ENCODE assay signal across 1 cellular context in the genomic region with DNA sequence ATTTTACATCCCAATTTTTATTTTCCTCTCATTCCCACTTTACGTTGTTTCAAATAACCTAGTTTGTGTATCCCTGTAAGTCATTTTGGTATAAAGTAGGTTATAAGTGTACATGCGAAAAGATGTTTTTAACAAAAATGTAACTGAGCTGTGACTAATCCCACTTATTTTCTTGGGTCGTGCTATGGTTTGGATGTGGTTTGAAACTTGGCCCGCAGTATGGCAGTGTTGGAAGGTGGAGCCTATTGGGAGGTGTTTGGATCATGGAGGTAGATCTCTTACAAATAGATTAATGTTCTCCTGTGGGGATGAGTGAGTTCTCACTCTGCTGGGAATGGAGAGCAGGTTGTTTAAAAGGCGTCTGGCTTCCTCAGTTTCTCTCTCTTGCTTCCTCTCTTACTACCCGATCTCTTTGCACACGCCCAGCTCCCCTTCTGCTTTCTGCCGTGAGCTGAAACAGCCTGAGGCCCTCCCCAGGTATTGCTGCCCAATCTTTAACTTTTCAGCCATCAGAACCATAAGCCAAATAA.
TF ChIP-seq lines count a peak whose summit lies in the region.

No MANE protein-coding gene starts in this region.

TF ChIP-seq in GM12878, 131 proteins besides CTCF, POLR2A, EP300 and RAD21:
- TF ChIP-seq, protein P1, sequence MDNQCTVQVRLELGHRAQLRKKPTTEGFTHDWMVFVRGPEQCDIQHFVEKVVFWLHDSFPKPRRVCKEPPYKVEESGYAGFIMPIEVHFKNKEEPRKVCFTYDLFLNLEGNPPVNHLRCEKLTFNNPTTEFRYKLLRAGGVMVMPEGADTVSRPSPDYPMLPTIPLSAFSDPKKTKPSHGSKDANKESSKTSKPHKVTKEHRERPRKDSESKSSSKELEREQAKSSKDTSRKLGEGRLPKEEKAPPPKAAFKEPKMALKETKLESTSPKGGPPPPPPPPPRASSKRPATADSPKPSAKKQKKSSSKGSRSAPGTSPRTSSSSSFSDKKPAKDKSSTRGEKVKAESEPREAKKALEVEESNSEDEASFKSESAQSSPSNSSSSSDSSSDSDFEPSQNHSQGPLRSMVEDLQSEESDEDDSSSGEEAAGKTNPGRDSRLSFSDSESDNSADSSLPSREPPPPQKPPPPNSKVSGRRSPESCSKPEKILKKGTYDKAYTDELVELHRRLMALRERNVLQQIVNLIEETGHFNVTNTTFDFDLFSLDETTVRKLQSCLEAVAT (IDR thresholded peaks at IDR 0.05): no peak
- TF ChIP-seq BHLHE40 (IDR thresholded peaks at IDR 0.05; ENCODE audit: borderline replicate concordance in 1 of 2, low read depth in 2 of 2, low read length in 1 of 2): no peak
- TF ChIP-seq MYB (IDR thresholded peaks at IDR 0.05; ENCODE audit: borderline replicate concordance, low read depth, low read length): no peak
- TF ChIP-seq, protein P2, sequence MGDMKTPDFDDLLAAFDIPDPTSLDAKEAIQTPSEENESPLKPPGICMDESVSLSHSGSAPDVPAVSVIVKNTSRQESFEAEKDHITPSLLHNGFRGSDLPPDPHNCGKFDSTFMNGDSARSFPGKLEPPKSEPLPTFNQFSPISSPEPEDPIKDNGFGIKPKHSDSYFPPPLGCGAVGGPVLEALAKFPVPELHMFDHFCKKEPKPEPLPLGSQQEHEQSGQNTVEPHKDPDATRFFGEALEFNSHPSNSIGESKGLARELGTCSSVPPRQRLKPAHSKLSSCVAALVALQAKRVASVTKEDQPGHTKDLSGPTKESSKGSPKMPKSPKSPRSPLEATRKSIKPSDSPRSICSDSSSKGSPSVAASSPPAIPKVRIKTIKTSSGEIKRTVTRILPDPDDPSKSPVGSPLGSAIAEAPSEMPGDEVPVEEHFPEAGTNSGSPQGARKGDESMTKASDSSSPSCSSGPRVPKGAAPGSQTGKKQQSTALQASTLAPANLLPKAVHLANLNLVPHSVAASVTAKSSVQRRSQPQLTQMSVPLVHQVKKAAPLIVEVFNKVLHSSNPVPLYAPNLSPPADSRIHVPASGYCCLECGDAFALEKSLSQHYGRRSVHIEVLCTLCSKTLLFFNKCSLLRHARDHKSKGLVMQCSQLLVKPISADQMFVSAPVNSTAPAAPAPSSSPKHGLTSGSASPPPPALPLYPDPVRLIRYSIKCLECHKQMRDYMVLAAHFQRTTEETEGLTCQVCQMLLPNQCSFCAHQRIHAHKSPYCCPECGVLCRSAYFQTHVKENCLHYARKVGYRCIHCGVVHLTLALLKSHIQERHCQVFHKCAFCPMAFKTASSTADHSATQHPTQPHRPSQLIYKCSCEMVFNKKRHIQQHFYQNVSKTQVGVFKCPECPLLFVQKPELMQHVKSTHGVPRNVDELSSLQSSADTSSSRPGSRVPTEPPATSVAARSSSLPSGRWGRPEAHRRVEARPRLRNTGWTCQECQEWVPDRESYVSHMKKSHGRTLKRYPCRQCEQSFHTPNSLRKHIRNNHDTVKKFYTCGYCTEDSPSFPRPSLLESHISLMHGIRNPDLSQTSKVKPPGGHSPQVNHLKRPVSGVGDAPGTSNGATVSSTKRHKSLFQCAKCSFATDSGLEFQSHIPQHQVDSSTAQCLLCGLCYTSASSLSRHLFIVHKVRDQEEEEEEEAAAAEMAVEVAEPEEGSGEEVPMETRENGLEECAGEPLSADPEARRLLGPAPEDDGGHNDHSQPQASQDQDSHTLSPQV (IDR thresholded peaks at IDR 0.05): no peak
- no peak for TF ChIP-seq BRCA1 (IDR thresholded peaks at IDR 0.05; ENCODE audit: low read depth, low read length)
- no peak for TF ChIP-seq ZNF24 (IDR thresholded peaks at IDR 0.05)
- TF ChIP-seq ATF7 (IDR thresholded peaks at IDR 0.05; ENCODE audit: low read depth): no peak
- TF ChIP-seq TARDBP (IDR thresholded peaks at IDR 0.05; ENCODE audit: borderline replicate concordance): no peak
